Comparison of ENCODE assay signal across 1 cellular context in genomic region chr4:185198189-185198588, GRCh38.
TF ChIP-seq lines count a peak whose summit lies in the region.
"Not testable (repeated sequence)": the region's sequence is repeated elsewhere in the genome, so short reads cannot be mapped to it uniquely, and the experiment has no call there.

No MANE protein-coding gene starts in this region.

TF ChIP-seq in K562, 482 proteins besides CTCF, POLR2A, EP300 and RAD21:
- TF ChIP-seq CEBPB (tag; IDR thresholded peaks at IDR 0.05) (0 out of 2 replicates have a peak, but pooled peaks have one; percentile 6), CEBPG (CRISPR knock-in tag; IDR thresholded peaks at IDR 0.05) (peak; percentile 69), ATF3 (IDR thresholded peaks at IDR 0.05) (peak; percentile 62)
- not testable (repeated sequence) for TF ChIP-seq CEBPG (tag; conservative IDR thresholded peaks at IDR 0.05 in 1 of 2, IDR thresholded peaks at IDR 0.05 in 1 of 2); ATF3 (CRISPR knock-in tag; conservative IDR thresholded peaks at IDR 0.05)
